8 cellular contexts compared by ENCODE assay signal in the genomic region with DNA sequence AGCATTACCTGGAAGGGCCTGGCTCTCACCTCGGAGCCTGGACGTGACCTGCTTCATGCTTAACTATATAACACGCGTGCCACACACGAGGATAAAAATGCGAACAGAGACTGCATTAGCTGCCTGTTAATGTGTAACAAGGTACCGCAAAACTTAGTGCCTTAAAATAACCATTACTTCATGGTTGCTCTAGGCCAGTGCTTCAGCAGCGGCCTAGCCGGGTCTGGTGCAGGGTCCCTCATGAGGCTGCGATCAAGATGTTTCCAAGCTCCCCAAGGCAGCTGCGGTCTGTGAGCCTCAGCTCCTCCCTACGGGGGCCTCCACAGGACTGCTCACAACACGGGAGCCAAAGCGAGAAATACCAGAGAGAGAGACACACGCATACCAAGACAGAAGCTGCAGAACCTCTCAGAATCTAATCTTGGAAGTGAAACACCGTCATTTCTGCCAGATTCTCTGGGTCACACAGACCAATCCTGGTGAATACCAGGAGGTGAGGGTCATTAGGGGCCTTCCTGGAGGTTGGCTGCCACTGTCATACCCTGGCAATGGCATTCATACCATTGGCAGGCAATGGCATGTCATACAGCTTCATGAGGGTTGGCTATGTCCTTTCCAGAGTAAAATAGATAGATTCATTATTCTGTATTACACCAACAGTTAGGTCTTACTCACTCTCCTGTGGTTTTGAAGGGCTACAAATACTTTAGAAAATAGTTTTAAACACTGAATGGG.
A peak's percentile ranks its signal among the peaks of the same experiment; 100 is the strongest.
DNase-seq lines count a peak whose midpoint lies in the region; ATAC-seq and TF ChIP-seq lines count a peak whose summit lies in the region.

No MANE protein-coding gene starts in this region.

- H3K9me2 ChIP-seq in PC-3 (replicated peaks; ENCODE audit: low read length), result no peaks in the 10 kb centered on the region

- no peaks in the 10 kb centered on the region for H3K27me3 ChIP-seq in PC-3 (ENCODE audit: low read length)
- no peaks in the 10 kb centered on the region for H3K27me3 ChIP-seq in subcutaneous abdominal adipose tissue (ENCODE audit: control insufficient read depth in 5 of 5, insufficient read depth in 4 of 5, low read length in 5 of 5)

- POLR2A ChIA-PET in activated CD4-positive, alpha-beta T cell treated with anti-CD3 and anti-CD28 coated beads, Interleukin-2, amount 10 ng/mL, durations not matched to agents 7 days and 5 days (lab: Charles Lee), result no interaction called here
- POLR2A ChIA-PET in PC-3 (lab: Charles Lee; ENCODE audit: unreplicated experiment), result no interaction called here

- H3K4me1 Mint-ChIP-seq in activated CD4-positive, alpha-beta T cell treated with anti-CD3 and anti-CD28 coated beads, Interleukin-2, amount 10 ng/mL, durations not matched to agents 7 days and 5 days, result peaks cover 44% of the 10 kb centered on the region

- peak overlapping the region; percentile 100 for H3K9ac ChIP-seq in PC-3 (ENCODE audit: low read length)
- no peak overlapping the region for H3K9ac ChIP-seq in subcutaneous abdominal adipose tissue (ENCODE audit: low read length in 5 of 5)

- no peak for DNase-seq in activated CD4-positive, alpha-beta T cell treated with anti-CD3 and anti-CD28 coated beads, Interleukin-2, amount 10 ng/mL, durations not matched to agents 7 days and 5 days
- DNase-seq in activated CD4-positive, alpha-beta T cell treated with anti-CD3 and anti-CD28 coated beads, Interleukin-2, amount 50 U/mL, for 4 hours, result no peak
- DNase-seq in PC-3 (peak; percentile 52), glomerular visceral epithelial cell (ENCODE audit: extremely low spot score) (peak; percentile 91), amniotic stem cell (lab: John Stamatoyannopoulos, UW) (no peak), Kasumi-1 (lab: John Stamatoyannopoulos, UW) (no peak), NCI-H1436 treated with DMSO at 0.1 percent for 48 hours (lab: John Stamatoyannopoulos, UW) (no peak)

- intact Hi-C loops in PC-3 (cut with micrococcal nuclease), result no loop called here

- 0 out of 2 replicates have a peak, but pooled peaks cover 5% of the 10 kb centered on the region for H3K9me3 ChIP-seq in PC-3 (ENCODE audit: low read length)
- H3K9me3 ChIP-seq in subcutaneous abdominal adipose tissue (ENCODE audit: control insufficient read depth in 5 of 5, low read length in 5 of 5), result peaks cover 0 to 2% (median 0%) of the 10 kb centered on the region in 5 donors

- no peaks in the 10 kb centered on the region for H3K27me3 Mint-ChIP-seq in activated CD4-positive, alpha-beta T cell treated with anti-CD3 and anti-CD28 coated beads, Interleukin-2, amount 10 ng/mL, durations not matched to agents 7 days and 5 days

- H3K36me3 Mint-ChIP-seq in activated CD4-positive, alpha-beta T cell treated with anti-CD3 and anti-CD28 coated beads, Interleukin-2, amount 10 ng/mL, durations not matched to agents 7 days and 5 days (ENCODE audit: low read depth), result peaks cover 39% of the 10 kb centered on the region

- peak overlapping the region; percentile 78 for H3K27ac Mint-ChIP-seq in activated CD4-positive, alpha-beta T cell treated with anti-CD3 and anti-CD28 coated beads, Interleukin-2, amount 10 ng/mL, durations not matched to agents 7 days and 5 days

- peaks cover 50% of the 10 kb centered on the region for H3K79me2 ChIP-seq in PC-3 (ENCODE audit: low read length)

- H3K4me2 ChIP-seq in PC-3 (ENCODE audit: low read length), result peak overlapping the region; percentile 61

- H3K36me3 ChIP-seq in PC-3 (ENCODE audit: low read depth, low read length) (peaks cover 46% of the 10 kb centered on the region), subcutaneous abdominal adipose tissue (ENCODE audit: control insufficient read depth in 5 of 5, insufficient read depth in 5 of 5, low read length in 5 of 5) (no peaks in the 10 kb centered on the region)

- peaks cover 19% of the 10 kb centered on the region for H3K9me3 Mint-ChIP-seq in activated CD4-positive, alpha-beta T cell treated with anti-CD3 and anti-CD28 coated beads, Interleukin-2, amount 10 ng/mL, durations not matched to agents 7 days and 5 days

- CTCF ChIA-PET in activated CD4-positive, alpha-beta T cell treated with anti-CD3 and anti-CD28 coated beads, Interleukin-2, amount 10 ng/mL, durations not matched to agents 7 days and 5 days (lab: Charles Lee), result interaction anchor here (0.6 to 0.9 kb wide), 3 partner anchors 38 to 160 kb away, joined by 3 to 4 read pairs (median 3); no protein-coding TSS in a partner anchor
- CTCF ChIA-PET in PC-3 (lab: Charles Lee), result no interaction called here

- no peak overlapping the region for H2AFZ ChIP-seq in PC-3 (ENCODE audit: low read length)

- H4K20me1 ChIP-seq in PC-3 (ENCODE audit: low read length), result no peaks in the 10 kb centered on the region

- 0 out of 2 replicates have a peak overlapping the region, but pooled peaks have one; percentile 1 for H3K4me3 ChIP-seq in PC-3 (ENCODE audit: low read length)
- H3K4me3 ChIP-seq in subcutaneous abdominal adipose tissue (ENCODE audit: low read depth in 1 of 5, low read length in 5 of 5), result no peak overlapping the region

- no peak for TF ChIP-seq CTCF in PC-3 (conservative IDR thresholded peaks at IDR 0.05; ENCODE audit: low read depth, low read length)

- peaks cover 24% of the 10 kb centered on the region for H3F3A ChIP-seq in PC-3 (ENCODE audit: low read length, unreplicated experiment)

- no peak for ATAC-seq in PC-3

- H3K27ac ChIP-seq in PC-3 (ENCODE audit: low read length), result peak overlapping the region; percentile 100
- H3K27ac ChIP-seq in subcutaneous abdominal adipose tissue (ENCODE audit: low read depth, low read length), result peak overlapping the region; percentile 37

- H3K4me3 Mint-ChIP-seq in activated CD4-positive, alpha-beta T cell treated with anti-CD3 and anti-CD28 coated beads, Interleukin-2, amount 10 ng/mL, durations not matched to agents 7 days and 5 days, result no peak overlapping the region

- BruUV-seq in PC-3 (replicated peaks; lab: Mats Ljungman, UMichigan), result no TSS peak

- H3K4me1 ChIP-seq in PC-3 (ENCODE audit: insufficient read depth, low read length) (peaks cover 58% of the 10 kb centered on the region), subcutaneous abdominal adipose tissue (ENCODE audit: control insufficient read depth in 5 of 5, insufficient read depth in 5 of 5, low read length in 5 of 5) (peaks cover 4 to 42% (median 37%) of the 10 kb centered on the region in 5 donors)

Comparison
In these comparisons a context has a peak if more than half of its experiments do, and no peak if none do; other contexts are left out.
1. DNase-seq: peak in PC-3 (single experiment) and glomerular visceral epithelial cell (single experiment); none in activated CD4-positive, alpha-beta T cell treated with anti-CD3 and anti-CD28 coated beads, Interleukin-2, amount 10 ng/mL, durations not matched to agents 7 days and 5 days (single experiment), activated CD4-positive, alpha-beta T cell treated with anti-CD3 and anti-CD28 coated beads, Interleukin-2, amount 50 U/mL, for 4 hours (0 of 2), amniotic stem cell (single experiment), Kasumi-1 (0 of 2) and NCI-H1436 treated with DMSO at 0.1 percent for 48 hours (single experiment).